Comparison of ENCODE assay signal across 16 cellular contexts in the genomic region with DNA sequence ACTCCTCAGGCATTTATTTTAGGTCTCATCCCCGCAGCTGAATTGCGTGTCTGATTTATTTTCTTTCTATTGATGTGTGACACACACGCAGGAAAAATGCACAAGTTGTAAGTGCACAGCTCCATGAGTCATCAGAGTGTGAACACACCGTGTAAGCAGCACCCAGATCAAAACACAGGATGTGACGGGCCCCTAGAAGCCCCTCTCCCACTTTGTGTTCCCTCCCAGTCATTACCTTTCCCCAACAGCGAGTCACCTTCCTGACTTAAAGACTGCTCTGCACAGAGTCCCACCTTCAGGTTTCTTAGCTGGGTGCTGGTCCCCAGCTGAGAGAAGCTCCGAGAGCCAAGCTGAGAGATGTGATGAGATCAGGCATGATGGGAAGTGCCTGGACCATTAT.
"Had no signal": no experiment of that assay in that cellular context is flagged by ENCODE, and none has a peak within 500 bp of the region (broad histone marks: within the 10 kb centered on the region; RNA-seq: fewer than 3 reads in every experiment).

No MANE protein-coding gene starts in this region.

- H3K27ac Mint-ChIP-seq: activated B cell treated with CpG ODN at 0.5 μM for 24 hours, naive B cell, T-helper 17 cell had no signal

- H3K36me3 Mint-ChIP-seq: naive B cell had no signal

- H3K27me3 Mint-ChIP-seq: naive B cell, T-helper 17 cell had no signal

- DNase-seq: activated B cell treated with CpG ODN at 0.5 μM for 24 hours; activated effector memory CD4-positive, alpha-beta T cell treated with anti-CD3 and anti-CD28 coated beads, Interleukin-2, amount 50 U/mL, for 16 hours; central memory CD4-positive, alpha-beta T cell; dermis blood vessel endothelial cell; effector CD8-positive, alpha-beta T cell; erythroblast; foreskin fibroblast; naive B cell; nucleus accumbens; right cardiac atrium; SHP77 treated with DMSO at 0.1 percent for 48 hours; stimulated activated naive CD4-positive, alpha-beta T cell treated with Interleukin-2 at 50 U/mL for 16 hours; SW 1271; T-helper 17 cell; tibial artery had no signal

- ATAC-seq: left lobe of liver, right cardiac atrium, T-helper 17 cell had no signal

- H3K4me3 Mint-ChIP-seq: activated B cell treated with CpG ODN at 0.5 μM for 24 hours, naive B cell, T-helper 17 cell had no signal

- H3K4me1 Mint-ChIP-seq: T-helper 17 cell had no signal

- H3K9me3 Mint-ChIP-seq: activated B cell treated with CpG ODN at 0.5 μM for 24 hours had no signal
